ENCODE assay signal across 30 cellular contexts in genomic region chr17:58503876-58504275, GRCh38. TPM values are rescaled to one million over a fixed set of nuclear protein-coding genes. Genes with fewer than 3 reads are reported as not detected.
DNase-seq lines count a peak whose midpoint lies in the region; ATAC-seq and TF ChIP-seq lines count a peak whose summit lies in the region.
"Had no signal": no experiment of that assay in that cellular context is flagged by ENCODE, and none has a peak within 500 bp of the region (broad histone marks: within the 10 kb centered on the region; RNA-seq: fewer than 3 reads in every experiment).

No MANE protein-coding gene starts in this region.

- WGBS in prostate gland, result 84% methylated on average over 7 of the region's 7 CpGs

- H4K20me1 ChIP-seq in PC-3 (ENCODE audit: low read length), result no peaks in the 10 kb centered on the region

- POLR2A ChIA-PET in PC-3 (lab: Charles Lee; ENCODE audit: unreplicated experiment), result no interaction called here

- H3K27me3 Mint-ChIP-seq in activated T-cell treated with anti-CD3 and anti-CD28 coated beads, Interleukin-2, amount 50 U/mL, for 24 hours, result no peaks in the 10 kb centered on the region
- H3K27me3 Mint-ChIP-seq: activated CD4-positive, alpha-beta T cell treated with anti-CD3 and anti-CD28 coated beads, Interleukin-2, amount 10 ng/mL, durations not matched to agents 7 days and 5 days had no signal

- peaks cover 90% of the 10 kb centered on the region for H3K36me3 Mint-ChIP-seq in activated T-cell treated with anti-CD3 and anti-CD28 coated beads, Interleukin-2, amount 50 U/mL, for 24 hours (ENCODE audit: low read depth)

- H3K9me3 ChIP-seq in PC-3 (ENCODE audit: low read length), result no peaks in the 10 kb centered on the region
- H3K9me3 ChIP-seq in mucosa of descending colon, result no peaks in the 10 kb centered on the region
- no peaks in the 10 kb centered on the region for H3K9me3 ChIP-seq in prostate gland
- H3K9me3 ChIP-seq: right lobe of liver, uterus had no signal

- peaks cover 1% of the 10 kb centered on the region for H3K4me1 Mint-ChIP-seq in activated T-cell treated with anti-CD3 and anti-CD28 coated beads, Interleukin-2, amount 50 U/mL, for 24 hours (ENCODE audit: low read depth)
- H3K4me1 Mint-ChIP-seq: neural progenitor cell had no signal

- ATAC-seq in PC-3 (no peak), mucosa of descending colon (peak; percentile 78), HG02970 (IDR thresholded peaks at IDR 0.05; ENCODE audit: low FRiP score, unreplicated experiment) (no peak), SK-N-SH treated with all-trans-retinoic acid at 6 μM for 48 hours (no peak)
- ATAC-seq: CD8-positive, alpha-beta T cell; HepG2; right lobe of liver had no signal

- TF ChIP-seq POLR2A in prostate gland (IDR thresholded peaks at IDR 0.05), result no peak

- H3K4me1 ChIP-seq in PC-3 (ENCODE audit: insufficient read depth, low read length) (no peaks in the 10 kb centered on the region), mucosa of descending colon (ENCODE audit: low read depth) (no peaks in the 10 kb centered on the region), prostate gland (replicated peaks) (no peaks in the 10 kb centered on the region)
- H3K4me1 ChIP-seq: neural progenitor cell, uterus had no signal

- H3K4me3 Mint-ChIP-seq in activated T-cell treated with anti-CD3 and anti-CD28 coated beads, Interleukin-2, amount 50 U/mL, for 24 hours, result no peak overlapping the region
- H3K4me3 Mint-ChIP-seq: activated CD4-positive, alpha-beta T cell treated with anti-CD3 and anti-CD28 coated beads, Interleukin-2, amount 10 ng/mL, durations not matched to agents 7 days and 5 days; activated naive CD4-positive, alpha-beta T cell treated with anti-CD3 and anti-CD28 coated beads for 36 hours; CD8-positive, alpha-beta T cell; neural progenitor cell had no signal

- no peaks in the 10 kb centered on the region for H3F3A ChIP-seq in PC-3 (ENCODE audit: low read length, unreplicated experiment)

- H3K9ac ChIP-seq in PC-3 (ENCODE audit: low read length), result no peak overlapping the region
- H3K9ac ChIP-seq: GM23248, neural progenitor cell had no signal

- CTCF ChIA-PET in PC-3 (lab: Charles Lee), result no interaction called here

- no peaks in the 10 kb centered on the region for H3K9me2 ChIP-seq in PC-3 (replicated peaks; ENCODE audit: low read length)

- no peak overlapping the region for H2AFZ ChIP-seq in PC-3 (ENCODE audit: low read length)
- H2AFZ ChIP-seq: GM23248, neural progenitor cell had no signal

- H3K36me3 ChIP-seq in PC-3 (ENCODE audit: low read depth, low read length) (peaks cover 37% of the 10 kb centered on the region), mucosa of descending colon (ENCODE audit: low read depth) (peaks cover 20% of the 10 kb centered on the region), prostate gland (peaks cover 19 to 38% of the 10 kb centered on the region in 2 donors)
- H3K36me3 ChIP-seq: uterus had no signal

- H3K27ac ChIP-seq in PC-3 (ENCODE audit: low read length), result no peak overlapping the region
- no peak overlapping the region for H3K27ac ChIP-seq in prostate gland
- H3K27ac ChIP-seq: GM23248, neural progenitor cell, uterus, WERI-Rb-1 had no signal

- H3K9me3 Mint-ChIP-seq in activated T-cell treated with anti-CD3 and anti-CD28 coated beads, Interleukin-2, amount 50 U/mL, for 24 hours, result no peaks in the 10 kb centered on the region
- H3K9me3 Mint-ChIP-seq: activated CD4-positive, alpha-beta T cell treated with anti-CD3 and anti-CD28 coated beads, Interleukin-2, amount 10 ng/mL, durations not matched to agents 7 days and 5 days; activated naive CD4-positive, alpha-beta T cell treated with anti-CD3 and anti-CD28 coated beads for 36 hours; CD8-positive, alpha-beta T cell; neural progenitor cell had no signal

- H3K27me3 ChIP-seq in PC-3 (ENCODE audit: low read length) (no peaks in the 10 kb centered on the region), prostate gland (replicated peaks; ENCODE audit: insufficient read depth) (no peaks in the 10 kb centered on the region)
- H3K27me3 ChIP-seq: neural progenitor cell, right lobe of liver, uterus had no signal

- H3K79me2 ChIP-seq in PC-3 (ENCODE audit: low read length), result no peaks in the 10 kb centered on the region

- H3K4me2 ChIP-seq in PC-3 (ENCODE audit: low read length), result no peak overlapping the region
- H3K4me2 ChIP-seq: neural progenitor cell had no signal

- TF ChIP-seq CTCF in PC-3 (conservative IDR thresholded peaks at IDR 0.05; ENCODE audit: low read depth, low read length) (no peak), mucosa of descending colon (IDR thresholded peaks at IDR 0.05) (no peak), prostate gland (IDR thresholded peaks at IDR 0.05) (no peak)

- H3K4me3 ChIP-seq in PC-3 (ENCODE audit: low read length) (no peak overlapping the region), mucosa of descending colon (no peak overlapping the region), prostate gland (no peak overlapping the region)
- H3K4me3 ChIP-seq: GM23248, neural progenitor cell, right lobe of liver, uterus had no signal

- peak overlapping the region; percentile 49 for H3K27ac Mint-ChIP-seq in activated T-cell treated with anti-CD3 and anti-CD28 coated beads, Interleukin-2, amount 50 U/mL, for 24 hours
- H3K27ac Mint-ChIP-seq: activated CD4-positive, alpha-beta T cell treated with anti-CD3 and anti-CD28 coated beads, Interleukin-2, amount 10 ng/mL, durations not matched to agents 7 days and 5 days; activated naive CD4-positive, alpha-beta T cell treated with anti-CD3 and anti-CD28 coated beads for 36 hours; CD8-positive, alpha-beta T cell; neural progenitor cell had no signal

- TSS peak; percentile 13 for BruUV-seq in PC-3 (replicated peaks; lab: Mats Ljungman, UMichigan)

- no peak for DNase-seq in activated T-cell treated with anti-CD3 and anti-CD28 coated beads, Interleukin-2, amount 50 U/mL, for 24 hours
- no peak for DNase-seq in activated T-cell treated with anti-CD3 and anti-CD28 coated beads for 4 hours
- DNase-seq in PC-3, result no peak
- no peak for DNase-seq in mucosa of descending colon
- DNase-seq in prostate gland (ENCODE audit: low spot score), result no peak
- DNase-seq in NAMALWA (ENCODE audit: low spot score), result no peak
- DNase-seq: activated CD4-positive, alpha-beta T cell treated with anti-CD3 and anti-CD28 coated beads, Interleukin-2, amount 10 ng/mL, durations not matched to agents 7 days and 5 days; activated naive CD4-positive, alpha-beta T cell treated with anti-CD3 and anti-CD28 coated beads for 36 hours; amygdala; CD8-positive, alpha-beta T cell; DMS 273 treated with DMSO at 0.1 percent for 48 hours; glutamatergic neuron; GM23248; kidney; NCI-H1417 treated with DMSO at 0.1 percent for 48 hours; NCI-H2107; NCI-H446; NCI-H82; OCI-M1; posterior cingulate gyrus; stimulated activated CD4-positive, alpha-beta T cell treated with anti-CD3 and anti-CD28 coated beads, Interleukin-4, amount 100 ng/mL, for 4 hours; stimulated activated naive CD4-positive, alpha-beta T cell treated with Interleukin-2 at 50 U/mL for 16 hours; uterus; WERI-Rb-1 had no signal

- intact Hi-C loops in PC-3 (cut with micrococcal nuclease) (no loop called here), mucosa of descending colon (cut with DNase I, micrococcal nuclease) (no loop called here), prostate gland (cut with DNase I) (no loop called here)

TF ChIP-seq in SK-N-SH treated with all-trans-retinoic acid at 6 μM for 48 hours, 23 proteins besides CTCF, POLR2A, EP300 and RAD21:
- TF ChIP-seq ZNF70 (CRISPR knock-in tag; IDR thresholded peaks at IDR 0.05), result no peak
- TF ChIP-seq RARB (CRISPR knock-in tag; IDR thresholded peaks at IDR 0.05), result no peak
- no peak for TF ChIP-seq ZNF565 (CRISPR knock-in tag; conservative IDR thresholded peaks at IDR 0.05; ENCODE audit: low read depth)
- no peak for TF ChIP-seq CREB5 (CRISPR knock-in tag; IDR thresholded peaks at IDR 0.05; ENCODE audit: low read depth)
- no peak for TF ChIP-seq BACH2 (CRISPR knock-in tag; IDR thresholded peaks at IDR 0.05; ENCODE audit: borderline replicate concordance)
- no peak for TF ChIP-seq CSRNP3 (CRISPR knock-in tag; IDR thresholded peaks at IDR 0.05)

RNA-seq across cellular contexts. Expression of gene MTMR4, which starts 10.6 kb away (rescaled TPM):
- 48.7 and 57.2 TPM in 2 replicates for total RNA-seq in PC-3 (2014; rRNA removed)
- 10 to 100 TPM; 38.9 to 61.9 (median 47.3) TPM for total RNA-seq in mucosa of descending colon
- 100 to 1,000 TPM in 1 of 2 donors, 10 to 100 TPM in 1; 50.7 to 179 TPM for total RNA-seq in prostate gland

RNA-seq across cellular contexts. Expression of gene HSF5, which starts 15.7 kb away (rescaled TPM):
- not detected in 2 replicates for total RNA-seq in PC-3 (2014; rRNA removed)
- under 1 TPM in 2 of 3 donors, not detected in 1; 0.07 to 0.09 TPM for total RNA-seq in mucosa of descending colon
- total RNA-seq in prostate gland, result 10 to 100 TPM in 1 of 2 donors, not detected in 1; 11.5 TPM
- total RNA-seq: chondrocyte, GM23248, HepG2 had no signal
